35 cellular contexts compared by ENCODE assay signal in genomic region chr13:28396053-28396452, GRCh38.
"Had no signal": no experiment of that assay in that cellular context is flagged by ENCODE, and none has a peak within 500 bp of the region (broad histone marks: within the 10 kb centered on the region; RNA-seq: fewer than 3 reads in every experiment).

No MANE protein-coding gene starts in this region.

- H3K27me3 ChIP-seq: Peyer's patch had no signal

- H3K4me3 ChIP-seq: Peyer's patch had no signal

- H3K9me3 ChIP-seq: Peyer's patch had no signal

- H3K36me3 ChIP-seq: Peyer's patch had no signal

- H3K4me1 ChIP-seq: Peyer's patch had no signal

- H3K27ac ChIP-seq: Peyer's patch, VCaP had no signal

- DNase-seq: activated B cell treated with CpG ODN at 0.5 μM for 24 hours; activated CD4-positive, alpha-beta memory T cell treated with anti-CD3 and anti-CD28 coated beads for 36 hours; activated CD4-positive, alpha-beta T cell treated with anti-CD3 and anti-CD28 coated beads for 4 hours; activated CD4-positive, alpha-beta T cell treated with anti-CD3 and anti-CD28 coated beads, Interleukin-2, amount 50 U/mL, for 1 hour; activated CD4-positive, CD25-positive, alpha-beta regulatory T cell treated with anti-CD3 and anti-CD28 coated beads, Interleukin-2, amount 50 U/mL, for 72 hours; activated CD8-positive, alpha-beta memory T cell treated with anti-CD3 and anti-CD28 coated beads, Interleukin-2, amount 50 U/mL, for 4 hours; activated gamma-delta T cell treated with Interleukin-2 at 50 U/mL for 16 hours; activated naive CD4-positive, alpha-beta T cell treated with anti-CD3 and anti-CD28 coated beads for 36 hours; activated naive CD8-positive, alpha-beta T cell treated with anti-CD3 and anti-CD28 coated beads, Interleukin-2, amount 50 U/mL, for 24 hours; activated T-cell treated with anti-CD3 and anti-CD28 coated beads for 4 hours; activated T-cell treated with anti-CD3 and anti-CD28 coated beads, Interleukin-2, amount 50 U/mL, for 4 hours; anterior cingulate cortex; Kasumi-1; KG1; MM.1S; MV-4-11; NCI-H1092; NCI-H1436 treated with DMSO at 0.1 percent for 48 hours; NCI-H187; NCI-H2029 treated with DMSO at 0.1 percent for 48 hours; NCI-H2107; NCI-H2171; NCI-H510A; NCI-H748 treated with DMSO at 0.1 percent for 48 hours; NK-92 treated with Interleukin-12 subunit alpha and Interleukin-12 subunit beta, amount 100 ng/mL, for 24 hours; PC-3; Peyer's patch; RPMI8226; SIG-M5; SW 1271; T-helper 1 cell; T-helper 2 cell; T-helper 9 cell had no signal

- ATAC-seq: activated naive CD8-positive, alpha-beta T cell treated with anti-CD3 and anti-CD28 coated beads, Interleukin-2, amount 50 U/mL, for 24 hours; activated T-cell treated with anti-CD3 and anti-CD28 coated beads, Interleukin-2, amount 50 U/mL, for 4 hours; PC-3 had no signal

- FAIRE-seq: bronchial epithelial cell had no signal
